In genomic region chr3:48445277-48445882, GRCh38 we compare ENCODE assay signal across 10 cellular contexts. TPM values are rescaled to one million over a fixed set of nuclear protein-coding genes. Genes with fewer than 3 reads are reported as not detected.
DNase-seq lines count a peak whose midpoint lies in the region; ATAC-seq and TF ChIP-seq lines count a peak whose summit lies in the region.
"Had no signal": no experiment of that assay in that cellular context is flagged by ENCODE, and none has a peak within 500 bp of the region (broad histone marks: within the 10 kb centered on the region; RNA-seq: fewer than 3 reads in every experiment).

No MANE protein-coding gene starts in this region.

- CTCF ChIA-PET in activated CD4-positive, alpha-beta memory T cell treated with anti-CD3 and anti-CD28 coated beads, Interleukin-2, amount 10 ng/mL, durations not matched to agents 7 days and 5 days (lab: Charles Lee): interaction anchor here (1.0 to 10.6 kb wide), 3 partner anchors 10 to 62 kb away, joined by 3 to 113 read pairs (median 4); no protein-coding TSS in a partner anchor

- peaks cover 8% of the 10 kb centered on the region for H3K36me3 Mint-ChIP-seq in activated naive CD4-positive, alpha-beta T cell treated with anti-CD3 and anti-CD28 coated beads, Interleukin-2, amount 50 U/mL, for 24 hours
- peaks cover 60% of the 10 kb centered on the region for H3K36me3 Mint-ChIP-seq in activated CD4-positive, alpha-beta memory T cell treated with anti-CD3 and anti-CD28 coated beads, Interleukin-2, amount 10 ng/mL, durations not matched to agents 7 days and 5 days (ENCODE audit: low read depth)

- H3K27me3 ChIP-seq in tibial nerve: no peaks in the 10 kb centered on the region

- peaks cover 0 to 46% (median 27%) of the 10 kb centered on the region in 4 donors for H3K4me1 ChIP-seq in tibial nerve

- no peak for DNase-seq in activated naive CD4-positive, alpha-beta T cell treated with Interleukin-2 at 50 U/mL for 16 hours
- no peak for DNase-seq in activated CD4-positive, alpha-beta memory T cell treated with anti-CD3 and anti-CD28 coated beads, Interleukin-2, amount 10 ng/mL, durations not matched to agents 7 days and 5 days
- no peak for DNase-seq in tibial nerve (ENCODE audit: low spot score in 2 of 2)
- DNase-seq in stimulated activated CD4-positive, alpha-beta T cell treated with anti-CD3 and anti-CD28 coated beads, Interleukin-4, amount 100 ng/mL, for 1 hour: no peak
- no peak for DNase-seq in cortex of kidney (lab: John Stamatoyannopoulos, UW)
- DNase-seq: amniotic stem cell, Right ventricle myocardium superior had no signal

- TF ChIP-seq EP300 in tibial nerve (IDR thresholded peaks at IDR 0.05): no peak

- no peaks in the 10 kb centered on the region for H3K27me3 Mint-ChIP-seq in activated naive CD4-positive, alpha-beta T cell treated with anti-CD3 and anti-CD28 coated beads, Interleukin-2, amount 50 U/mL, for 24 hours
- no peaks in the 10 kb centered on the region for H3K27me3 Mint-ChIP-seq in activated CD4-positive, alpha-beta memory T cell treated with anti-CD3 and anti-CD28 coated beads, Interleukin-2, amount 10 ng/mL, durations not matched to agents 7 days and 5 days

- TF ChIP-seq CTCF in tibial nerve (IDR thresholded peaks at IDR 0.05): no peak

- POLR2A ChIA-PET in activated CD4-positive, alpha-beta memory T cell treated with anti-CD3 and anti-CD28 coated beads, Interleukin-2, amount 10 ng/mL, durations not matched to agents 7 days and 5 days (lab: Charles Lee): interaction anchor here (1.0 to 9.0 kb wide), 13 partner anchors 9 to 205 kb away, joined by 3 to 58 read pairs (median 5); partner anchors contain the start of genes SHISA5 and ZNF589

- TF ChIP-seq POLR2A in tibial nerve (IDR thresholded peaks at IDR 0.05): no peak

- H3K9me3 Mint-ChIP-seq in activated naive CD4-positive, alpha-beta T cell treated with anti-CD3 and anti-CD28 coated beads, Interleukin-2, amount 50 U/mL, for 24 hours: no peaks in the 10 kb centered on the region
- H3K9me3 Mint-ChIP-seq in activated CD4-positive, alpha-beta memory T cell treated with anti-CD3 and anti-CD28 coated beads, Interleukin-2, amount 10 ng/mL, durations not matched to agents 7 days and 5 days: no peaks in the 10 kb centered on the region

- H3K9me3 ChIP-seq in iPS-18c (ENCODE audit: control insufficient read depth, insufficient read depth, low read length): no peaks in the 10 kb centered on the region
- no peaks in the 10 kb centered on the region for H3K9me3 ChIP-seq in tibial nerve

- peaks cover 45% of the 10 kb centered on the region for H3K4me1 Mint-ChIP-seq in activated naive CD4-positive, alpha-beta T cell treated with anti-CD3 and anti-CD28 coated beads, Interleukin-2, amount 50 U/mL, for 24 hours
- H3K4me1 Mint-ChIP-seq in activated CD4-positive, alpha-beta memory T cell treated with anti-CD3 and anti-CD28 coated beads, Interleukin-2, amount 10 ng/mL, durations not matched to agents 7 days and 5 days: peaks cover 59% of the 10 kb centered on the region

- ATAC-seq in HG02678 (IDR thresholded peaks at IDR 0.05; ENCODE audit: unreplicated experiment): no peak

- H3K27ac ChIP-seq in tibial nerve: peak overlapping the region in 3 of 4 donors; percentile 93 to 97 (median 94)

- H3K27ac Mint-ChIP-seq in activated naive CD4-positive, alpha-beta T cell treated with anti-CD3 and anti-CD28 coated beads, Interleukin-2, amount 50 U/mL, for 24 hours: peak overlapping the region; percentile 30
- H3K27ac Mint-ChIP-seq in activated CD4-positive, alpha-beta memory T cell treated with anti-CD3 and anti-CD28 coated beads, Interleukin-2, amount 10 ng/mL, durations not matched to agents 7 days and 5 days: peak overlapping the region; percentile 88

- peaks cover 0 to 33% (median 0%) of the 10 kb centered on the region in 3 donors for H3K36me3 ChIP-seq in tibial nerve

- 76 to 81% methylated on average over 6 of the region's 6 CpGs for WGBS in tibial nerve, 2 donors

- H3K4me3 Mint-ChIP-seq in activated naive CD4-positive, alpha-beta T cell treated with anti-CD3 and anti-CD28 coated beads, Interleukin-2, amount 50 U/mL, for 24 hours: peak overlapping the region; percentile 92
- peak overlapping the region; percentile 90 for H3K4me3 Mint-ChIP-seq in activated CD4-positive, alpha-beta memory T cell treated with anti-CD3 and anti-CD28 coated beads, Interleukin-2, amount 10 ng/mL, durations not matched to agents 7 days and 5 days

- H3K4me3 ChIP-seq in iPS-18c (ENCODE audit: insufficient read depth, low read depth, low read length): peak overlapping the region; percentile 99; the same call in 1 of the 2 replicates
- H3K4me3 ChIP-seq in tibial nerve: no peak overlapping the region

RNA-seq across cellular contexts. Expression of gene ATRIP, which starts 1.2 kb away (rescaled TPM):
- total RNA-seq in activated CD4-positive, alpha-beta memory T cell treated with anti-CD3 and anti-CD28 coated beads, Interleukin-2, amount 10 ng/mL, durations not matched to agents 7 days and 5 days: 10 to 100 TPM; 13.4 to 15.2 TPM
- 10 to 100 TPM in 2 of 4 donors, 1 to 10 TPM in 2; 7.5 to 10.5 (median 9.3) TPM for total RNA-seq in tibial nerve

RNA-seq across cellular contexts. Expression of gene TMA7, which starts 5.3 kb away (rescaled TPM):
- total RNA-seq in activated CD4-positive, alpha-beta memory T cell treated with anti-CD3 and anti-CD28 coated beads, Interleukin-2, amount 10 ng/mL, durations not matched to agents 7 days and 5 days: 100 to 1,000 TPM; 240 to 241 TPM
- 100 to 1,000 TPM; 212 to 380 (median 291) TPM for total RNA-seq in tibial nerve

RNA-seq across cellular contexts. Expression of gene CCDC51, which starts 5.5 kb away (rescaled TPM):
- total RNA-seq in activated CD4-positive, alpha-beta memory T cell treated with anti-CD3 and anti-CD28 coated beads, Interleukin-2, amount 10 ng/mL, durations not matched to agents 7 days and 5 days: 10 to 100 TPM; 14.9 to 17.5 TPM
- 10 to 100 TPM; 23.4 to 33.3 (median 29.2) TPM for total RNA-seq in tibial nerve

RNA-seq across cellular contexts. Expression of gene PLXNB1, which starts 15.5 kb away (rescaled TPM):
- 1 to 10 TPM; 1.7 to 1.9 TPM for total RNA-seq in activated CD4-positive, alpha-beta memory T cell treated with anti-CD3 and anti-CD28 coated beads, Interleukin-2, amount 10 ng/mL, durations not matched to agents 7 days and 5 days
- total RNA-seq in tibial nerve: 100 to 1,000 TPM; 216 to 379 (median 339) TPM

RNA-seq across cellular contexts. Expression of gene SHISA5, which starts 58.6 kb away (rescaled TPM):
- 100 to 1,000 TPM; 336 to 337 TPM for total RNA-seq in activated CD4-positive, alpha-beta memory T cell treated with anti-CD3 and anti-CD28 coated beads, Interleukin-2, amount 10 ng/mL, durations not matched to agents 7 days and 5 days
- 100 to 1,000 TPM in 2 of 4 donors, 10 to 100 TPM in 2; 78.4 to 145 (median 93.9) TPM for total RNA-seq in tibial nerve
